3 cellular contexts compared by ENCODE assay signal in genomic region chr5:138065102-138065501, GRCh38.
TF ChIP-seq lines count a peak whose summit lies in the region.

No MANE protein-coding gene starts in this region.

TF ChIP-seq in SK-N-SH, 30 proteins besides CTCF, POLR2A, EP300 and RAD21:
- no peak for TF ChIP-seq IRF3 (IDR thresholded peaks at IDR 0.05; ENCODE audit: low read depth, low read length)
- no peak for TF ChIP-seq REST (IDR thresholded peaks at IDR 0.05; ENCODE audit: low read depth, low read length)
- TF ChIP-seq FOXM1 (IDR thresholded peaks at IDR 0.05; ENCODE audit: low read depth): no peak
- TF ChIP-seq POLR2AphosphoS5 (IDR thresholded peaks at IDR 0.05; ENCODE audit: low read depth, low read length): no peak
- no peak for TF ChIP-seq USF1 (IDR thresholded peaks at IDR 0.05; ENCODE audit: borderline replicate concordance, low read depth)
- TF ChIP-seq EZH2phosphoT487 (IDR thresholded peaks at IDR 0.05; ENCODE audit: borderline replicate concordance, low read depth): no peak
- no peak for TF ChIP-seq GABPA (IDR thresholded peaks at IDR 0.05; ENCODE audit: low read depth)
- TF ChIP-seq YY1 (IDR thresholded peaks at IDR 0.05; ENCODE audit: low read depth): no peak

TF ChIP-seq in SK-N-SH treated with all-trans-retinoic acid at 6 μM for 48 hours, 23 proteins besides CTCF, POLR2A, EP300 and RAD21 (continued from another document):
- TF ChIP-seq CSDC2 (CRISPR knock-in tag; IDR thresholded peaks at IDR 0.05) (no peak), BACH2 (CRISPR knock-in tag; IDR thresholded peaks at IDR 0.05; ENCODE audit: borderline replicate concordance) (no peak), CSRNP3 (CRISPR knock-in tag; IDR thresholded peaks at IDR 0.05) (no peak), ZFP3 (CRISPR knock-in tag; IDR thresholded peaks at IDR 0.05) (no peak), SNAI2 (CRISPR knock-in tag; IDR thresholded peaks at IDR 0.05) (no peak), TSHZ2 (CRISPR knock-in tag; IDR thresholded peaks at IDR 0.05) (no peak), POU6F1 (CRISPR knock-in tag; IDR thresholded peaks at IDR 0.05; ENCODE audit: borderline replicate concordance, low read depth) (no peak), PATZ1 (CRISPR knock-in tag; IDR thresholded peaks at IDR 0.05; ENCODE audit: borderline replicate concordance) (no peak)

TF ChIP-seq in HEK293, 187 proteins besides CTCF, POLR2A, EP300 and RAD21 (continued from another document):
- TF ChIP-seq ZBTB49 (tag by site-specific recombination; IDR thresholded peaks at IDR 0.05; ENCODE audit: low read depth): no peak
- no peak for TF ChIP-seq ZNF302 (tag by site-specific recombination; IDR thresholded peaks at IDR 0.05; ENCODE audit: low read depth)
- TF ChIP-seq ZNF19 (tag by site-specific recombination; IDR thresholded peaks at IDR 0.05; ENCODE audit: low read depth): no peak
- no peak for TF ChIP-seq ZBTB6 (tag by site-specific recombination; IDR thresholded peaks at IDR 0.05)
- no peak for TF ChIP-seq ZNF623 (tag by site-specific recombination; IDR thresholded peaks at IDR 0.05)
- no peak for TF ChIP-seq GFI1B (tag by site-specific recombination; IDR thresholded peaks at IDR 0.05)
- TF ChIP-seq ZNF645 (tag by site-specific recombination; IDR thresholded peaks at IDR 0.05): no peak
- no peak for TF ChIP-seq ZNF660 (tag by site-specific recombination; IDR thresholded peaks at IDR 0.05)
- TF ChIP-seq ZBTB21 (tag by site-specific recombination; IDR thresholded peaks at IDR 0.05): no peak
- TF ChIP-seq HOXC10 (CRISPR knock-in tag; IDR thresholded peaks at IDR 0.05): no peak
- TF ChIP-seq ZNF449 (tag by site-specific recombination; IDR thresholded peaks at IDR 0.05): no peak
- no peak for TF ChIP-seq ZNF175 (tag by site-specific recombination; IDR thresholded peaks at IDR 0.05)
- TF ChIP-seq ZNF785 (tag by site-specific recombination; IDR thresholded peaks at IDR 0.05): no peak
- no peak for TF ChIP-seq INSM2 (tag by site-specific recombination; IDR thresholded peaks at IDR 0.05)
- TF ChIP-seq ZNF114 (tag by site-specific recombination; IDR thresholded peaks at IDR 0.05): no peak
- TF ChIP-seq ZBTB17 (tag by site-specific recombination; IDR thresholded peaks at IDR 0.05): no peak
- no peak for TF ChIP-seq ZNF394 (tag by site-specific recombination; IDR thresholded peaks at IDR 0.05; ENCODE audit: borderline replicate concordance)
